Comparison of ENCODE assay signal across 1 cellular context in the genomic region with DNA sequence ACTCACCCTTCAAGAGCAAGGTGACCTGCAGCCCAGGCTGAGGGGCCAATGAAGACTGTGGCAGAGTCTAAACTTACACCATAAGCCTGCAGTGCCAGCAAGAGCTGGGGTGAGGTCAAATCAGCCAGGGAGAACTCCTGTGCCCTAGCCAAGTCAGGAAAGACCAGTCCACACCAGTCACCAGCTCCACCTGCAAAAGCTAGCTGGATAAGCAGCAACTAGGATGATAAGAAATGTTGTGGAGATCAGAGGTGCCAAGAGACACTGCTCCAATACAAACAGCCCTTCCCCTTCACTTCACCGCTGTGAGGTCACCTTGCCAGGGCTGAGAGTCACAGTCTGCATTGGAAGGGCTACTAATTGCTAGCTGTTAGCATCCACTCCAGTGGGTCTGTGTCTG.
TF ChIP-seq lines count a peak whose summit lies in the region.

No MANE protein-coding gene starts in this region.

TF ChIP-seq in GM12878, 131 proteins besides CTCF, POLR2A, EP300 and RAD21:
- TF ChIP-seq ZNF622 (IDR thresholded peaks at IDR 0.05) (no peak), ZNF217 (IDR thresholded peaks at IDR 0.05) (no peak), CREM (IDR thresholded peaks at IDR 0.05; ENCODE audit: low read depth) (no peak), FOXM1 (IDR thresholded peaks at IDR 0.05; ENCODE audit: low read depth, low read length) (no peak), IKZF1 (conservative IDR thresholded peaks at IDR 0.05) (no peak), PAX8 (IDR thresholded peaks at IDR 0.05) (no peak), ZNF687 (IDR thresholded peaks at IDR 0.05) (no peak), RELA (IDR thresholded peaks at IDR 0.05; ENCODE audit: borderline replicate concordance, partially characterized antibody) (no peak), MYB (IDR thresholded peaks at IDR 0.05; ENCODE audit: borderline replicate concordance, low read depth, low read length) (no peak), SREBF2 (IDR thresholded peaks at IDR 0.05; ENCODE audit: low read length) (no peak), TCF3 (IDR thresholded peaks at IDR 0.05; ENCODE audit: borderline replicate concordance, insufficient read depth, low read depth, low read length) (no peak), CBFB (IDR thresholded peaks at IDR 0.05; ENCODE audit: low read depth) (no peak), TCF7 (IDR thresholded peaks at IDR 0.05; ENCODE audit: borderline replicate concordance) (no peak), HDAC6 (IDR thresholded peaks at IDR 0.05; ENCODE audit: unreplicated experiment) (no peak)
- TF ChIP-seq, protein P1, sequence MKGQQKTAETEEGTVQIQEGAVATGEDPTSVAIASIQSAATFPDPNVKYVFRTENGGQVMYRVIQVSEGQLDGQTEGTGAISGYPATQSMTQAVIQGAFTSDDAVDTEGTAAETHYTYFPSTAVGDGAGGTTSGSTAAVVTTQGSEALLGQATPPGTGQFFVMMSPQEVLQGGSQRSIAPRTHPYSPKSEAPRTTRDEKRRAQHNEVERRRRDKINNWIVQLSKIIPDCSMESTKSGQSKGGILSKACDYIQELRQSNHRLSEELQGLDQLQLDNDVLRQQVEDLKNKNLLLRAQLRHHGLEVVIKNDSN (IDR thresholded peaks at IDR 0.05; ENCODE audit: borderline replicate concordance, extremely low read length, insufficient read depth, low read depth, low read length): no peak
